Comparison of ENCODE assay signal across 8 cellular contexts in genomic region chr6:89081129-89081422, GRCh38. TPM values are rescaled to one million over a fixed set of nuclear protein-coding genes. Genes with fewer than 3 reads are reported as not detected.
A peak's percentile ranks its signal among the peaks of the same experiment; 100 is the strongest.
DNase-seq lines count a peak whose midpoint lies in the region; ATAC-seq, FAIRE-seq and TF ChIP-seq lines count a peak whose summit lies in the region.

No MANE protein-coding gene starts in this region.

- H3K9me3 ChIP-seq in adipocyte (ENCODE audit: control insufficient read depth, low read length) (no peaks in the 10 kb centered on the region), kidney (ENCODE audit: control insufficient read depth in 1 of 2, low read length in 2 of 2) (no peaks in the 10 kb centered on the region), thymus (ENCODE audit: control insufficient read depth) (no peaks in the 10 kb centered on the region)

- H3K4me3 ChIP-seq in adipocyte (ENCODE audit: low read length) (peak overlapping the region; percentile 95), kidney (ENCODE audit: low read length in 2 of 2) (peak overlapping the region; percentile 68 to 91), thymus (ENCODE audit: low read length) (peak overlapping the region; percentile 100)

- H3K27ac ChIP-seq in kidney (ENCODE audit: low read depth in 2 of 2, low read length in 2 of 2) (peak overlapping the region; percentile 100), thymus (ENCODE audit: low read depth) (peak overlapping the region; percentile 96)

- TF ChIP-seq CTCF in kidney (IDR thresholded peaks at IDR 0.05; ENCODE audit: borderline replicate concordance, extremely low read depth, insufficient read depth) = no peak

- peak; percentile 8 to 18 for ATAC-seq in activated CD4-positive, CD25-positive, alpha-beta regulatory T cell treated with anti-CD3 and anti-CD28 coated beads, Interleukin-2, amount 50 U/mL, for 24 hours
- ATAC-seq in HG03442 (IDR thresholded peaks at IDR 0.05; ENCODE audit: unreplicated experiment) = peak; percentile 9

- H3K4me1 ChIP-seq in adipocyte (ENCODE audit: control insufficient read depth, insufficient read depth, low read length) (peaks cover 31% of the 10 kb centered on the region), kidney (ENCODE audit: control insufficient read depth in 1 of 2, insufficient read depth in 1 of 2, low read depth in 1 of 2, low read length in 2 of 2) (peaks cover 5 to 10% of the 10 kb centered on the region in 2 donors), thymus (ENCODE audit: control insufficient read depth, insufficient read depth, low read length) (peaks cover 12% of the 10 kb centered on the region)

- WGBS in thymus = under 1% methylated on average over 36 of the region's 36 CpGs

- peak overlapping the region; percentile 100 for H3K9ac ChIP-seq in adipocyte (ENCODE audit: low read length)
- peak overlapping the region; percentile 96 to 100 for H3K9ac ChIP-seq in kidney (ENCODE audit: low read length in 2 of 2)

- intact Hi-C loops in kidney (cut with DNase I) = no loop called here

- no peaks in the 10 kb centered on the region for H3K27me3 ChIP-seq in adipocyte (replicated peaks; ENCODE audit: control insufficient read depth, insufficient read depth, low read length)
- H3K27me3 ChIP-seq in thymus (ENCODE audit: control insufficient read depth, insufficient read depth) = no peaks in the 10 kb centered on the region

- TF ChIP-seq POLR2A in GM12891 (IDR thresholded peaks at IDR 0.05; ENCODE audit: low read depth, low read length) = no peak

- no peak for DNase-seq in activated CD4-positive, CD25-positive, alpha-beta regulatory T cell treated with anti-CD3 and anti-CD28 coated beads, Interleukin-2, amount 50 U/mL, for 72 hours
- no peak for DNase-seq in adipocyte (ENCODE audit: low read depth)
- no peak for DNase-seq in kidney
- DNase-seq in NCI-H1105 (lab: John Stamatoyannopoulos, UW) = no peak
- DNase-seq in GM12891 (ENCODE audit: insufficient read length, low spot score) = no peak

- FAIRE-seq in kidney (lab: Jason Lieb, UNC) (no peak), GM12891 (lab: Jason Lieb, UNC) (no peak)

- peaks cover 34% of the 10 kb centered on the region for H3K36me3 ChIP-seq in adipocyte (ENCODE audit: control insufficient read depth, insufficient read depth, low read length, severe bottlenecking)
- H3K36me3 ChIP-seq in kidney (ENCODE audit: control insufficient read depth in 1 of 2, insufficient read depth in 2 of 2, low read length in 2 of 2) = peaks cover 21 to 22% of the 10 kb centered on the region in 2 donors
- peaks cover 22% of the 10 kb centered on the region for H3K36me3 ChIP-seq in thymus (ENCODE audit: control insufficient read depth, insufficient read depth)

TF ChIP-seq in GM12891, 5 proteins besides CTCF, POLR2A, EP300 and RAD21:
- no peak for TF ChIP-seq SPI1 (IDR thresholded peaks at IDR 0.05; ENCODE audit: low read depth, low read length)
TF ChIP-seq in GM12891: peak in this region for 0.

RNA-seq across cellular contexts. Expression of gene PNRC1, which starts 0.5 kb away (rescaled TPM):
- total RNA-seq in kidney = 232 TPM
- polyA plus RNA-seq in kidney (ENCODE audit: insufficient read depth, low read depth, low replicate concordance) = 72.0 TPM
- polyA plus RNA-seq in thymus = 230 TPM
- polyA plus RNA-seq in GM12891 (2012; ENCODE audit: low read depth, missing spikeins) = 42.8 TPM

RNA-seq across cellular contexts. Expression of gene SRSF12, which starts 36.8 kb away (rescaled TPM):
- 2.3 TPM for total RNA-seq in kidney
- 1.0 TPM for polyA plus RNA-seq in kidney (ENCODE audit: insufficient read depth, low read depth, low replicate concordance)
- 1.2 TPM for polyA plus RNA-seq in thymus
- polyA plus RNA-seq in GM12891 (2012; ENCODE audit: low read depth, missing spikeins) = 0.30 TPM
